Comparison of ENCODE assay signal across 2 cellular contexts in the genomic region with DNA sequence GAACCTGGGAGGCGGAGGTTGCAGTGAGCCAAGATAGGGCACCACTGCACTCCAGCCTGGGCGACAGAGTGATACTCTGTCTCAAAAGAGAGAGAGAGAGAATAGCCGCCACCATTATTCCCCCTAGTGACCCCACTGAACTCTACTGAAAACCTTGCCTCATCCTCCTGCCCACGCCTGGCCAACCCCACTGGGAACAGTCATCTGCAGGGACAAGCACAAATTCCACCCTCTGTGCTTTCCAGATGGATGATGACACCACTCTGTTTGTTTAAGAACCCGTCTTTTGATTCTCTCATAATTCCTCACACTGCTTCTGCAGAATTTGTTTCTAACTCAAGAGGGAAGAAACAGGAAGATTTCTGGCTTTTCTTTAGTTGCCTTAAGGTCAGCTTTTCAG.
TF ChIP-seq lines count a peak whose summit lies in the region.

No MANE protein-coding gene starts in this region.

TF ChIP-seq in liver, 16 proteins besides CTCF, POLR2A, EP300 and RAD21:
- TF ChIP-seq, protein P1, sequence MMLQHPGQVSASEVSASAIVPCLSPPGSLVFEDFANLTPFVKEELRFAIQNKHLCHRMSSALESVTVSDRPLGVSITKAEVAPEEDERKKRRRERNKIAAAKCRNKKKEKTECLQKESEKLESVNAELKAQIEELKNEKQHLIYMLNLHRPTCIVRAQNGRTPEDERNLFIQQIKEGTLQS (IDR thresholded peaks at IDR 0.05), result peak; percentile 97
- TF ChIP-seq NR2F2 (IDR thresholded peaks at IDR 0.05) (peak; percentile 41), HNF4A (conservative IDR thresholded peaks at IDR 0.05) (peak; percentile 88 to 95), GABPA (IDR thresholded peaks at IDR 0.05 in 1 of 2, conservative IDR thresholded peaks at IDR 0.05 in 1 of 2) (no peak), TAF1 (conservative IDR thresholded peaks at IDR 0.05) (no peak), YY1 (IDR thresholded peaks at IDR 0.05) (peak; percentile 92), ZBTB33 (IDR thresholded peaks at IDR 0.05) (peak; percentile 69), FOXA2 (IDR thresholded peaks at IDR 0.05) (peak; percentile 86), FOXA1 (IDR thresholded peaks at IDR 0.05) (peak; percentile 80), JUND (IDR thresholded peaks at IDR 0.05) (peak; percentile 78 to 96), HNF4G (IDR thresholded peaks at IDR 0.05) (peak; percentile 60), RXRA (IDR thresholded peaks at IDR 0.05) (peak; percentile 95 to 96), EGR1 (IDR thresholded peaks at IDR 0.05; ENCODE audit: low read depth in 2 of 2) (peak; percentile 89 to 92), SP1 (IDR thresholded peaks at IDR 0.05) (peak; percentile 87)
- TF ChIP-seq, protein P2, sequence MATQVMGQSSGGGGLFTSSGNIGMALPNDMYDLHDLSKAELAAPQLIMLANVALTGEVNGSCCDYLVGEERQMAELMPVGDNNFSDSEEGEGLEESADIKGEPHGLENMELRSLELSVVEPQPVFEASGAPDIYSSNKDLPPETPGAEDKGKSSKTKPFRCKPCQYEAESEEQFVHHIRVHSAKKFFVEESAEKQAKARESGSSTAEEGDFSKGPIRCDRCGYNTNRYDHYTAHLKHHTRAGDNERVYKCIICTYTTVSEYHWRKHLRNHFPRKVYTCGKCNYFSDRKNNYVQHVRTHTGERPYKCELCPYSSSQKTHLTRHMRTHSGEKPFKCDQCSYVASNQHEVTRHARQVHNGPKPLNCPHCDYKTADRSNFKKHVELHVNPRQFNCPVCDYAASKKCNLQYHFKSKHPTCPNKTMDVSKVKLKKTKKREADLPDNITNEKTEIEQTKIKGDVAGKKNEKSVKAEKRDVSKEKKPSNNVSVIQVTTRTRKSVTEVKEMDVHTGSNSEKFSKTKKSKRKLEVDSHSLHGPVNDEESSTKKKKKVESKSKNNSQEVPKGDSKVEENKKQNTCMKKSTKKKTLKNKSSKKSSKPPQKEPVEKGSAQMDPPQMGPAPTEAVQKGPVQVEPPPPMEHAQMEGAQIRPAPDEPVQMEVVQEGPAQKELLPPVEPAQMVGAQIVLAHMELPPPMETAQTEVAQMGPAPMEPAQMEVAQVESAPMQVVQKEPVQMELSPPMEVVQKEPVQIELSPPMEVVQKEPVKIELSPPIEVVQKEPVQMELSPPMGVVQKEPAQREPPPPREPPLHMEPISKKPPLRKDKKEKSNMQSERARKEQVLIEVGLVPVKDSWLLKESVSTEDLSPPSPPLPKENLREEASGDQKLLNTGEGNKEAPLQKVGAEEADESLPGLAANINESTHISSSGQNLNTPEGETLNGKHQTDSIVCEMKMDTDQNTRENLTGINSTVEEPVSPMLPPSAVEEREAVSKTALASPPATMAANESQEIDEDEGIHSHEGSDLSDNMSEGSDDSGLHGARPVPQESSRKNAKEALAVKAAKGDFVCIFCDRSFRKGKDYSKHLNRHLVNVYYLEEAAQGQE (IDR thresholded peaks at IDR 0.05), result peak; percentile 72
- TF ChIP-seq, protein P3, sequence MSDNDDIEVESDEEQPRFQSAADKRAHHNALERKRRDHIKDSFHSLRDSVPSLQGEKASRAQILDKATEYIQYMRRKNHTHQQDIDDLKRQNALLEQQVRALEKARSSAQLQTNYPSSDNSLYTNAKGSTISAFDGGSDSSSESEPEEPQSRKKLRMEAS (IDR thresholded peaks at IDR 0.05), result peak; percentile 31

TF ChIP-seq in HepG2, 621 proteins besides CTCF, POLR2A, EP300 and RAD21:
- TF ChIP-seq ZNF850 (CRISPR knock-in tag; conservative IDR thresholded peaks at IDR 0.05) (no peak), ZNF235 (CRISPR knock-in tag; IDR thresholded peaks at IDR 0.05; ENCODE audit: borderline replicate concordance) (no peak), TMF1 (CRISPR knock-in tag; IDR thresholded peaks at IDR 0.05; ENCODE audit: low read depth) (no peak), ATM (IDR thresholded peaks at IDR 0.05; ENCODE audit: borderline replicate concordance) (no peak), ZMYM4 (CRISPR knock-in tag; IDR thresholded peaks at IDR 0.05) (no peak), CENPX (CRISPR knock-in tag; IDR thresholded peaks at IDR 0.05) (no peak), ZNF441 (CRISPR knock-in tag; IDR thresholded peaks at IDR 0.05; ENCODE audit: borderline replicate concordance) (no peak), ZNF761 (CRISPR knock-in tag; conservative IDR thresholded peaks at IDR 0.05) (no peak)
- TF ChIP-seq, protein P4, sequence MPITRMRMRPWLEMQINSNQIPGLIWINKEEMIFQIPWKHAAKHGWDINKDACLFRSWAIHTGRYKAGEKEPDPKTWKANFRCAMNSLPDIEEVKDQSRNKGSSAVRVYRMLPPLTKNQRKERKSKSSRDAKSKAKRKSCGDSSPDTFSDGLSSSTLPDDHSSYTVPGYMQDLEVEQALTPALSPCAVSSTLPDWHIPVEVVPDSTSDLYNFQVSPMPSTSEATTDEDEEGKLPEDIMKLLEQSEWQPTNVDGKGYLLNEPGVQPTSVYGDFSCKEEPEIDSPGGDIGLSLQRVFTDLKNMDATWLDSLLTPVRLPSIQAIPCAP (CRISPR knock-in tag; IDR thresholded peaks at IDR 0.05; ENCODE audit: low read depth), result no peak
- TF ChIP-seq, protein P5, sequence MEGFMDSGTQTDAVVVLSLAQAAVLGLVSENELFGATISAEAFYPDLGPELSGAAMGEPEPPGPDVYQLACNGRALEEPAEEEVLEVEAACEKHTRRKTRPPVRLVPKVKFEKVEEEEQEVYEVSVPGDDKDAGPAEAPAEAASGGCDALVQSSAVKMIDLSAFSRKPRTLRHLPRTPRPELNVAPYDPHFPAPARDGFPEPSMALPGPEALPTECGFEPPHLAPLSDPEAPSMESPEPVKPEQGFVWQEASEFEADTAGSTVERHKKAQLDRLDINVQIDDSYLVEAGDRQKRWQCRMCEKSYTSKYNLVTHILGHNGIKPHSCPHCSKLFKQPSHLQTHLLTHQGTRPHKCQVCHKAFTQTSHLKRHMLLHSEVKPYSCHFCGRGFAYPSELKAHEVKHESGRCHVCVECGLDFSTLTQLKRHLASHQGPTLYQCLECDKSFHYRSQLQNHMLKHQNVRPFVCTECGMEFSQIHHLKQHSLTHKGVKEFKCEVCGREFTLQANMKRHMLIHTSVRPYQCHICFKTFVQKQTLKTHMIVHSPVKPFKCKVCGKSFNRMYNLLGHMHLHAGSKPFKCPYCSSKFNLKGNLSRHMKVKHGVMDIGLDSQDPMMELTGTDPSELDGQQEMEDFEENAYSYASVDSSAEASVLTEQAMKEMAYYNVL (CRISPR knock-in tag; IDR thresholded peaks at IDR 0.05; ENCODE audit: borderline replicate concordance), result no peak
